ENCODE assay signal across 10 cellular contexts in the genomic region with DNA sequence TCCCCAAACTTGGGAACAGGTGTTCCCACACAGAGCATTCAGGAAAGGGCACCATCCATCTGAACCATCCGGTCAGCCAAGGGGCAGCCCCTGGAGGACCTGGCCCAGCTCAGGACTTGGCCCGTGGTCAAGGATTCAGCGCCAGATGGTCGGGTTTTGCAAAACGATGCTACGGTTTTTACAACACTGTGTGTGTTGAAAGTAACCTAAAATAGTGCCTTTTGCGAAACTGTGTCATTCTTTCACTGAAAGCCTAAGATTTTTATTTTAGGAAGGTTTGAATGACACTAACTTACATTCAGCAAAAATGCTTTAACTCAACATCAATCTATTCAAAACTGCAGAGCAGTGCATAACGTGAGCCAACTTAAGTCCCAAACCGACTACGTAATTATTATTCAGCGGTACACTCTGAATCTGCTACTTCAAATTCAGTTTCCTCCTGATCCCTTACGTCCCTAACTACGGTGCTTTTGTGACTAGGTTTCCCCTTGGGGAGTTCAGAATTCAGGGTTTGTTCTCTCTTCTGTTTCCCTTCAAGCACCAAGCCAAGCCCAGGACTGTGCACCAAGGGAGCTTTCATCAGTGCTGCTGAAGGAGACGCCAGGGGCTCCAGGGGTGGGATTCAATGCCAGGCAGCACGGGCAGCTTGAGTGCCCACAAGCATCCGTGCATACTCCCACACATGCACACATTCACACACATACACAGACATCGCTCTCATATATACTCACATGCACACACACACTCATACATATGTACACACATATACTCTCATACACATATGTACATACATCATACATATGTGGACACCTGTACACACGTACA. TPM values are rescaled to one million over a fixed set of nuclear protein-coding genes. Genes with fewer than 3 reads are reported as not detected.
A peak's percentile ranks its signal among the peaks of the same experiment; 100 is the strongest.
DNase-seq lines count a peak whose midpoint lies in the region; ATAC-seq, FAIRE-seq and TF ChIP-seq lines count a peak whose summit lies in the region.
"Had no signal": no experiment of that assay in that cellular context is flagged by ENCODE, and none has a peak within 500 bp of the region (broad histone marks: within the 10 kb centered on the region; RNA-seq: fewer than 3 reads in every experiment).

No MANE protein-coding gene starts in this region.

- TF ChIP-seq CTCF in DOHH2 (IDR thresholded peaks at IDR 0.05; ENCODE audit: low read depth, low read length, poor library complexity, severe bottlenecking) (no peak), GM12878 (IDR thresholded peaks at IDR 0.05 in 2 of 3, conservative IDR thresholded peaks at IDR 0.05 in 1 of 3; ENCODE audit: control insufficient read depth in 2 of 3, extremely low read depth in 1 of 3, insufficient read depth in 1 of 3, low read depth in 3 of 3, low read length in 3 of 3) (no peak), WERI-Rb-1 (IDR thresholded peaks at IDR 0.05; ENCODE audit: low read depth, low read length) (no peak), tibial nerve (IDR thresholded peaks at IDR 0.05) (no peak)
- no peak for TF ChIP-seq CTCF in CD4-positive, alpha-beta T cell (IDR thresholded peaks at IDR 0.05)

- no peak overlapping the region for H2AFZ ChIP-seq in GM12878 (ENCODE audit: control insufficient read depth, low read depth, low read length)

- CTCF ChIA-PET in GM12878 (lab: Yijun Ruan, JAX), result interaction anchor here (0.8 to 3.7 kb wide), 5 partner anchors 8 to 39 kb away, joined by 5 to 20 read pairs (median 11); no protein-coding TSS in a partner anchor
- CTCF ChIA-PET in CD4-positive, alpha-beta T cell (lab: Charles Lee), result no interaction called here

- peak overlapping the region; percentile 5; the same call in 1 of the 2 replicates for H3K4me3 ChIP-seq in DOHH2 (ENCODE audit: low read length)
- H3K4me3 ChIP-seq in GM12878, result peak overlapping the region; percentile 46; the same call in 1 of the 2 replicates
- no peak overlapping the region for H3K4me3 ChIP-seq in WERI-Rb-1 (ENCODE audit: low read depth, low read length)
- no peak overlapping the region for H3K4me3 ChIP-seq in tibial nerve

- ATAC-seq in GM19397 (IDR thresholded peaks at IDR 0.05; ENCODE audit: unreplicated experiment) (peak; percentile 26), HG03108 (IDR thresholded peaks at IDR 0.05; ENCODE audit: unreplicated experiment) (peak; percentile 21), GM12878 (peak; percentile 18)
- ATAC-seq in CD4-positive, alpha-beta T cell (ENCODE audit: poor library complexity), result no peak

- no peaks in the 10 kb centered on the region for H3K27me3 Mint-ChIP-seq in CD4-positive, alpha-beta T cell

- peak overlapping the region; percentile 89 for H3K4me2 ChIP-seq in DOHH2 (ENCODE audit: low read length)
- H3K4me2 ChIP-seq in GM12878 (ENCODE audit: control insufficient read depth, insufficient read depth), result peak overlapping the region; percentile 95

- H3K36me3 ChIP-seq in DOHH2 (ENCODE audit: control insufficient read depth, low read length), result peaks cover 78% of the 10 kb centered on the region
- peaks cover 6 to 29% of the 10 kb centered on the region in 2 experiments for H3K36me3 ChIP-seq in GM12878 (ENCODE audit: control insufficient read depth in 2 of 2, insufficient read depth in 2 of 2, low read length in 1 of 2)
- H3K36me3 ChIP-seq in WERI-Rb-1, result peaks cover 75% of the 10 kb centered on the region
- H3K36me3 ChIP-seq in tibial nerve, result peaks cover 0 to 19% (median 0%) of the 10 kb centered on the region in 3 donors

- no peak for TF ChIP-seq RAD21 in GM12878 (IDR thresholded peaks at IDR 0.05; ENCODE audit: insufficient read depth, low read depth, low read length)

- peak overlapping the region; percentile 57 for H3K9ac ChIP-seq in GM12878 (ENCODE audit: control insufficient read depth, insufficient read depth, low read length)

- peak; percentile 77 for DNase-seq in GM12878 (ENCODE audit: low read depth, low spot score)
- DNase-seq in WERI-Rb-1, result no peak
- no peak for DNase-seq in CD4-positive, alpha-beta T cell
- no peak for DNase-seq in tibial nerve (ENCODE audit: low spot score in 2 of 2)
- DNase-seq in activated CD4-positive, alpha-beta T cell treated with anti-CD3 and anti-CD28 coated beads, Interleukin-2, amount 50 U/mL, for 1 hour, result no peak
- DNase-seq: NCI-H524 treated with DMSO at 0.1 percent for 48 hours had no signal

- H3K36me3 Mint-ChIP-seq in CD4-positive, alpha-beta T cell (ENCODE audit: low read depth), result peaks cover 41% of the 10 kb centered on the region

- H3F3A ChIP-seq in DOHH2 (ENCODE audit: control insufficient read depth, insufficient read depth), result peaks cover 10% of the 10 kb centered on the region; the same call in 1 of the 2 replicates

- H3K27me3 ChIP-seq in DOHH2 (ENCODE audit: control insufficient read depth, low read length) (no peaks in the 10 kb centered on the region), GM12878 (replicated peaks in 1 of 2; ENCODE audit: control insufficient read depth in 2 of 2, insufficient read depth in 2 of 2, low read length in 1 of 2) (no peaks in the 10 kb centered on the region), WERI-Rb-1 (ENCODE audit: insufficient read depth, low read depth, severe bottlenecking) (no peaks in the 10 kb centered on the region), tibial nerve (no peaks in the 10 kb centered on the region)
- no peaks in the 10 kb centered on the region for H3K27me3 ChIP-seq in CD4-positive, alpha-beta T cell (ENCODE audit: control insufficient read depth, insufficient read depth, low read length)

- peaks cover 11% of the 10 kb centered on the region for H4K20me1 ChIP-seq in DOHH2 (ENCODE audit: control insufficient read depth, insufficient read depth, low read depth, low read length)
- H4K20me1 ChIP-seq in GM12878 (ENCODE audit: control insufficient read depth, insufficient read depth), result no peaks in the 10 kb centered on the region

- H3K9me2 ChIP-seq in DOHH2 (replicated peaks; ENCODE audit: control insufficient read depth, low read length), result no peaks in the 10 kb centered on the region

- no peaks in the 10 kb centered on the region for H3K9me3 Mint-ChIP-seq in CD4-positive, alpha-beta T cell

- peak; percentile 35 for FAIRE-seq in GM12878 (lab: Jason Lieb, UNC)

- H3K4me1 ChIP-seq in DOHH2 (ENCODE audit: control insufficient read depth, low read length) (peaks cover 76% of the 10 kb centered on the region), GM12878 (ENCODE audit: control insufficient read depth, insufficient read depth, low read length) (peaks cover 96% of the 10 kb centered on the region), tibial nerve (peaks cover 0 to 29% (median 7%) of the 10 kb centered on the region in 4 donors)

- H3K79me2 ChIP-seq in DOHH2 (ENCODE audit: control insufficient read depth, low read length) (peaks cover 84% of the 10 kb centered on the region), GM12878 (ENCODE audit: control insufficient read depth, insufficient read depth, low read length) (peaks cover 66% of the 10 kb centered on the region)

- POLR2A ChIA-PET in GM12878 (lab: Charles Lee), result interaction anchor here (1.1 to 6.3 kb wide), 5 partner anchors 12 to 392 kb away, joined by 4 to 108 read pairs (median 5); a partner anchor contains a TSS
- POLR2A ChIA-PET in CD4-positive, alpha-beta T cell (lab: Charles Lee), result no interaction called here

- WGBS in GM12878 (ENCODE audit: insufficient coverage, insufficient replicate concordance, low lambda C conversion rate, missing lambda C conversion rate), result 3% methylated on average over 18 of the region's 18 CpGs
- 72 to 73% methylated on average over 18 of the region's 18 CpGs for WGBS in tibial nerve, 2 donors

- H3K27ac Mint-ChIP-seq in CD4-positive, alpha-beta T cell, result no peak overlapping the region

- no peak for TF ChIP-seq POLR2A in GM12878 (IDR thresholded peaks at IDR 0.05; ENCODE audit: low read depth, low read length)
- TF ChIP-seq POLR2A in tibial nerve (IDR thresholded peaks at IDR 0.05), result no peak

- intact Hi-C loops in GM12878 (cut with micrococcal nuclease; ENCODE audit: unreplicated experiment), result loop anchor here (1.0 to 10.0 kb wide), 4 partner anchors 9 to 186 kb away; a partner anchor contains a TSS
- intact Hi-C loops in CD4-positive, alpha-beta T cell (cut with DNase I, micrococcal nuclease), result no loop called here

- SMC1A ChIA-PET in GM12878 (lab: Charles Lee; ENCODE audit: uncharacterized antibody, unreplicated experiment), result interaction anchor here (0.7 to 6.1 kb wide), 7 partner anchors 11 to 96 kb away, joined by 3 to 93 read pairs (median 5); no protein-coding TSS in a partner anchor

- TF ChIP-seq EP300 in GM12878 (IDR thresholded peaks at IDR 0.05; ENCODE audit: borderline replicate concordance in 1 of 2, control insufficient read depth in 1 of 2, low read depth in 2 of 2, low read length in 2 of 2) (peak; percentile 58 to 67), tibial nerve (IDR thresholded peaks at IDR 0.05) (no peak)

- RAD21 ChIA-PET in GM12878 (lab: Charles Lee; ENCODE audit: unreplicated experiment), result interaction anchor here (0.7 to 3.7 kb wide), 9 partner anchors 9 to 38 kb away, joined by 3 to 41 read pairs (median 13); a partner anchor contains a TSS

- H3K4me1 Mint-ChIP-seq in CD4-positive, alpha-beta T cell (ENCODE audit: low read depth), result peaks cover 43% of the 10 kb centered on the region

- H3K9me3 ChIP-seq in DOHH2 (ENCODE audit: control insufficient read depth, insufficient read depth, low read length) (no peaks in the 10 kb centered on the region), GM12878 (replicated peaks; ENCODE audit: control insufficient read depth, insufficient read depth, low read length) (no peaks in the 10 kb centered on the region), WERI-Rb-1 (ENCODE audit: severe bottlenecking) (no peaks in the 10 kb centered on the region), tibial nerve (no peaks in the 10 kb centered on the region)
- H3K9me3 ChIP-seq in CD4-positive, alpha-beta T cell (ENCODE audit: control insufficient read depth, low read length), result no peaks in the 10 kb centered on the region

- H3K4me3 Mint-ChIP-seq in CD4-positive, alpha-beta T cell, result no peak overlapping the region

- in situ Hi-C loops in GM12878 (cut with MboI), result no loop called here

- no TSS peak for BruUV-seq in GM12878 (replicated peaks; lab: Mats Ljungman, UMichigan)

- H3K27ac ChIP-seq in DOHH2 (ENCODE audit: low read depth, low read length) (peak overlapping the region; percentile 96; the same call in 1 of the 2 replicates), GM12878 (ENCODE audit: control insufficient read depth, insufficient read depth) (peak overlapping the region; percentile 87), WERI-Rb-1 (no peak overlapping the region), tibial nerve (no peak overlapping the region)
- H3K27ac ChIP-seq in CD4-positive, alpha-beta T cell (ENCODE audit: low read depth, low read length), result no peak overlapping the region

RNA-seq across cellular contexts. Expression of a gene that starts 25.8 kb away (rescaled TPM):
- total RNA-seq in GM12878 (2013; cell fraction: nucleolus; rRNA removed), result 365 and 373 TPM in 2 replicates
- 67.6 and 74.7 TPM in 2 replicates for total RNA-seq in GM12878 (2014; rRNA removed)
- total RNA-seq in GM12878 (2014; rRNA removed; fragmentation: Illumina TruSeq; extraction: Trizol), result 58.9 and 59.4 TPM in 2 replicates
- total RNA-seq in GM12878 (2021), result 109 TPM in 2 replicates
- 26.1 TPM for polyA plus RNA-seq in GM12878 (2011; ENCODE audit: low read depth)
- 63.6 and 70.6 TPM in 2 replicates for polyA plus RNA-seq in GM12878 (2011; rRNA removed)
- polyA plus RNA-seq in GM12878 (2011; cell fraction: cytosol; rRNA removed), result 70.3 and 92.5 TPM in 2 replicates
- polyA plus RNA-seq in GM12878 (2011; cell fraction: nucleus; rRNA removed), result 197 and 246 TPM in 2 replicates
- 41.3 and 58.7 TPM in 2 replicates for polyA plus RNA-seq in GM12878 (2012)
- polyA plus RNA-seq in GM12878 (2014; fragmentation: Illumina TruSeq; extraction: Trizol), result 84.5 and 93.5 TPM in 2 replicates
- 1 to 10 TPM; 2.3 to 7.0 TPM for polyA plus RNA-seq in GM12878 (2014; fragmentation: Nextera tagmentation; extraction: Ambion mirVana)
- polyA plus RNA-seq in GM12878 (2014; rRNA removed), result 94.1 and 94.8 TPM in 2 replicates
- 10 to 100 TPM; 60.2 to 82.4 TPM for polyA plus RNA-seq in GM12878 (2016; fragmentation: Nextera tagmentation; extraction: Ambion mirVana)
- polyA minus RNA-seq in GM12878 (2011; rRNA and poly(A)+ RNA removed), result 43.1 and 54.4 TPM in 2 replicates
- 25.0 and 34.6 TPM in 2 replicates for polyA minus RNA-seq in GM12878 (2011; cell fraction: cytosol; rRNA and poly(A)+ RNA removed)
- 71.8 and 93.6 TPM in 2 replicates for polyA minus RNA-seq in GM12878 (2011; cell fraction: nucleus; rRNA and poly(A)+ RNA removed)
- 10 to 100 TPM; 20.4 to 21.2 TPM for total RNA-seq in CD4-positive, alpha-beta T cell
- total RNA-seq in tibial nerve, result 10 to 100 TPM; 23.4 to 45.3 (median 26.8) TPM

RNA-seq across cellular contexts. Expression of a gene that starts 52.8 kb away (rescaled TPM):
- total RNA-seq in GM12878 (2013; cell fraction: nucleolus; rRNA removed), result not detected in 2 replicates
- total RNA-seq in GM12878 (2014; rRNA removed), result not detected in 2 replicates
- not detected in 2 replicates for total RNA-seq in GM12878 (2014; rRNA removed; fragmentation: Illumina TruSeq; extraction: Trizol)
- not detected in 2 replicates for total RNA-seq in GM12878 (2021)
- not detected for polyA plus RNA-seq in GM12878 (2011; ENCODE audit: low read depth)
- polyA plus RNA-seq in GM12878 (2011; rRNA removed), result 0.01 TPM in 1 of 2 replicates, not detected in the other
- 0.05 TPM in 1 of 2 replicates, not detected in the other for polyA plus RNA-seq in GM12878 (2011; cell fraction: cytosol; rRNA removed)
- not detected in 2 replicates for polyA plus RNA-seq in GM12878 (2011; cell fraction: nucleus; rRNA removed)
- 0.07 and 0.18 TPM in 2 replicates for polyA plus RNA-seq in GM12878 (2012)
- polyA plus RNA-seq in GM12878 (2014; fragmentation: Illumina TruSeq; extraction: Trizol), result not detected in 2 replicates
- polyA plus RNA-seq in GM12878 (2014; fragmentation: Nextera tagmentation; extraction: Ambion mirVana), result not detected
- not detected in 2 replicates for polyA plus RNA-seq in GM12878 (2014; rRNA removed)
- not detected for polyA plus RNA-seq in GM12878 (2016; fragmentation: Nextera tagmentation; extraction: Ambion mirVana)
- polyA minus RNA-seq in GM12878 (2011; rRNA and poly(A)+ RNA removed), result not detected in 2 replicates
- not detected in 2 replicates for polyA minus RNA-seq in GM12878 (2011; cell fraction: cytosol; rRNA and poly(A)+ RNA removed)
- polyA minus RNA-seq in GM12878 (2011; cell fraction: nucleus; rRNA and poly(A)+ RNA removed), result not detected in 2 replicates
- total RNA-seq in CD4-positive, alpha-beta T cell, result under 1 TPM in 1 of 2 experiments, not detected in 1; 0.08 TPM
- total RNA-seq in tibial nerve, result under 1 TPM in 2 of 4 donors, not detected in 2; 0.20 to 0.90 TPM
- total RNA-seq: glomerular endothelial cell had no signal

Comparison
In these comparisons a context has a peak if more than half of its experiments do, and no peak if none do; other contexts are left out.
1. H3K27ac ChIP-seq: peak in DOHH2 (single experiment) and GM12878 (single experiment); none in WERI-Rb-1 (single experiment), CD4-positive, alpha-beta T cell (single experiment) and tibial nerve (0 of 4).
2. H3K4me3 ChIP-seq: peak in DOHH2 (single experiment) and GM12878 (single experiment); none in WERI-Rb-1 (single experiment) and tibial nerve (0 of 4).